16 cellular contexts compared by ENCODE assay signal in the genomic region with DNA sequence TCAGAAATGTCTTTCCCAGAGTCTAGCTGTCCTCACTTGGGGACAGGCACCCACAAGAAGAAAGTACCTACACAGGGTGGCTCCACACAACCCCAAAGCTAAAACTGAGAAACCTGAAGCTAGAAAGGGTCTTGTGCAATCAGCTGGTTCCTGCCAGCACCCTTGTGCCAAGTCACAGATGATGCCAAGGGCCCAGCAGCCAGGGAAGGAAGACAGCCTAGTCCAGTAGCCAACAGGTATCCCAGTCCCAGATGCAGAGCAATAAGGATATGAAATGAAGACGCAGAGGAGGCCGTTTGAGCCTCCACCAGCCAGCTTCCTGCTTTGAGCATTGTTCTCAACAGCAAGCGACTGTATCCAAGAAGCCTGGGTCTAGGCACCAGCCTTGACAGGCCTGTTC.
"Had no signal": no experiment of that assay in that cellular context is flagged by ENCODE, and none has a peak within 500 bp of the region (broad histone marks: within the 10 kb centered on the region; RNA-seq: fewer than 3 reads in every experiment).

No MANE protein-coding gene starts in this region.

- ATAC-seq: activated CD8-positive, alpha-beta memory T cell treated with anti-CD3 and anti-CD28 coated beads, Interleukin-2, amount 10 ng/mL, durations not matched to agents 7 days and 5 days; activated naive CD8-positive, alpha-beta T cell treated with anti-CD3 and anti-CD28 coated beads, Interleukin-2, amount 50 U/mL, for 24 hours; SK-N-SH treated with all-trans-retinoic acid at 6 μM for 48 hours; T-cell; WTC11 had no signal

- H3K9me3 ChIP-seq: esophagus muscularis mucosa had no signal

- H3K36me3 ChIP-seq: brain microvascular endothelial cell, esophagus muscularis mucosa had no signal

- H3K4me3 ChIP-seq: esophagus muscularis mucosa had no signal

- H3K27me3 ChIP-seq: brain microvascular endothelial cell had no signal

- DNase-seq: activated CD4-positive, alpha-beta memory T cell treated with anti-CD3 and anti-CD28 coated beads, Interleukin-2, amount 10 ng/mL, durations not matched to agents 7 days and 5 days; activated CD4-positive, alpha-beta T cell treated with anti-CD3 and anti-CD28 coated beads for 4 hours; activated CD8-positive, alpha-beta memory T cell treated with anti-CD3 and anti-CD28 coated beads, Interleukin-2, amount 10 ng/mL, durations not matched to agents 7 days and 5 days; activated naive CD4-positive, alpha-beta T cell treated with anti-CD3 and anti-CD28 coated beads, Interleukin-2, amount 10 ng/mL, durations not matched to agents 7 days and 5 days; activated naive CD8-positive, alpha-beta T cell treated with anti-CD3 and anti-CD28 coated beads, Interleukin-2, amount 50 U/mL, for 24 hours; brain microvascular endothelial cell; cerebellar nuclear complex; effector CD8-positive, alpha-beta T cell; stimulated activated CD4-positive, alpha-beta T cell treated with anti-CD3 and anti-CD28 coated beads, Interleukin-12 subunit alpha, Interleukin-12 subunit beta, amount 100 ng/mL, for 4 hours; stimulated activated CD4-positive, alpha-beta T cell treated with anti-CD3 and anti-CD28 coated beads, Interleukin-1b, Interleukin-23, amount 100 ng/mL, for 48 hours; stimulated activated CD8-positive, alpha-beta memory T cell treated with anti-CD3 and anti-CD28 coated beads, Interleukin-4, amount 100 ng/mL, for 48 hours; stimulated activated naive CD4-positive, alpha-beta T cell treated with Interleukin-2 at 50 U/mL for 16 hours; T-cell had no signal

- H3K27ac ChIP-seq: brain microvascular endothelial cell, esophagus muscularis mucosa had no signal
